18 cellular contexts compared by ENCODE assay signal in genomic region chr6:75012018-75012417, GRCh38.
"Had no signal": no experiment of that assay in that cellular context is flagged by ENCODE, and none has a peak within 500 bp of the region (broad histone marks: within the 10 kb centered on the region; RNA-seq: fewer than 3 reads in every experiment).

No MANE protein-coding gene starts in this region.

- H3K4me1 ChIP-seq: gastrocnemius medialis, left ventricle myocardium inferior, lower lobe of right lung, right atrium auricular region, suprapubic skin, thyroid gland had no signal

- H3K9me3 ChIP-seq: gastrocnemius medialis, lower lobe of right lung, right atrium auricular region, suprapubic skin, thyroid gland had no signal

- ATAC-seq: esophagus mucosa; gastrocnemius medialis; left cardiac atrium; lower lobe of right lung; natural killer cell; stimulated activated naive CD8-positive, alpha-beta T cell treated with anti-CD3 and anti-CD28 coated beads, Interleukin-15, Interleukin-2, amounts not matched to agents 100 U/mL and 50 U/mL, for 24 hours had no signal

- H3K36me3 ChIP-seq: gastrocnemius medialis, left ventricle myocardium inferior, lower lobe of right lung, right atrium auricular region, suprapubic skin, thyroid gland had no signal

- H3K4me3 ChIP-seq: dorsolateral prefrontal cortex, gastrocnemius medialis, left ventricle myocardium inferior, lower lobe of right lung, right atrium auricular region, smooth muscle cell, suprapubic skin, thyroid gland had no signal

- H3K27me3 ChIP-seq: dorsolateral prefrontal cortex, gastrocnemius medialis, right atrium auricular region, suprapubic skin, thyroid gland had no signal

- DNase-seq: cortex of kidney; dorsolateral prefrontal cortex; effector CD8-positive, alpha-beta T cell; gastrocnemius medialis; glutamatergic neuron; immature natural killer cell; kidney; left cardiac atrium; left ventricle myocardium inferior; lower lobe of right lung; natural killer cell; stimulated activated CD4-positive, alpha-beta T cell treated with anti-CD3 and anti-CD28 coated beads, Interleukin-2, amount 100 ng/mL, for 48 hours; stimulated activated naive CD8-positive, alpha-beta T cell treated with anti-CD3 and anti-CD28 coated beads, Interleukin-15, Interleukin-2, amounts not matched to agents 100 U/mL and 50 U/mL, for 24 hours; thyroid gland had no signal
